In genomic region chr5:151202381-151203139, GRCh38 we compare ENCODE assay signal across 9 cellular contexts. TPM values are rescaled to one million over a fixed set of nuclear protein-coding genes. Genes with fewer than 3 reads are reported as not detected.
A peak's percentile ranks its signal among the peaks of the same experiment; 100 is the strongest.
DNase-seq lines count a peak whose midpoint lies in the region; ATAC-seq and TF ChIP-seq lines count a peak whose summit lies in the region.
"Had no signal": no experiment of that assay in that cellular context is flagged by ENCODE, and none has a peak within 500 bp of the region (broad histone marks: within the 10 kb centered on the region; RNA-seq: fewer than 3 reads in every experiment).

No MANE protein-coding gene starts in this region.

- intact Hi-C loops in posterior cingulate gyrus (cut with DNase I), result no loop called here

- peaks cover 30 to 65% (median 38%) of the 10 kb centered on the region in 4 donors for H3K4me1 Mint-ChIP-seq in CD4-positive, CD25-positive, alpha-beta regulatory T cell

- peak overlapping the region; percentile 78 to 92 (median 85) for H3K27ac Mint-ChIP-seq in CD4-positive, CD25-positive, alpha-beta regulatory T cell
- peak overlapping the region; percentile 68 to 85 for H3K27ac Mint-ChIP-seq in activated naive CD4-positive, alpha-beta T cell treated with anti-CD3 and anti-CD28 coated beads, Interleukin-2, amount 50 U/mL, for 72 hours

- ATAC-seq in CD4-positive, CD25-positive, alpha-beta regulatory T cell (ENCODE audit: low read depth in 2 of 2), result peak; percentile 80 to 90
- ATAC-seq in activated naive CD4-positive, alpha-beta T cell treated with anti-CD3 and anti-CD28 coated beads, Interleukin-2, amount 50 U/mL, for 72 hours, result peak; percentile 99 to 100
- ATAC-seq in lung (ENCODE audit: insufficient read depth, low FRiP score), result no peak
- ATAC-seq in HG02938 (IDR thresholded peaks at IDR 0.05; ENCODE audit: unreplicated experiment), result no peak

- no peak for TF ChIP-seq CTCF in lung (IDR thresholded peaks at IDR 0.05; ENCODE audit: control extremely low read depth, extremely low read depth)

- in situ Hi-C loops in G401 (cut with HindIII; ENCODE audit: low sequenced_read_pairs), result no loop called here

- H3K9me3 Mint-ChIP-seq in CD4-positive, CD25-positive, alpha-beta regulatory T cell, result no peaks in the 10 kb centered on the region
- H3K9me3 Mint-ChIP-seq in activated naive CD4-positive, alpha-beta T cell treated with anti-CD3 and anti-CD28 coated beads, Interleukin-2, amount 50 U/mL, for 72 hours, result no peaks in the 10 kb centered on the region

- H3K4me3 ChIP-seq in CD4-positive, CD25-positive, alpha-beta regulatory T cell (ENCODE audit: low read depth, low read length), result peak overlapping the region; percentile 38
- H3K4me3 ChIP-seq in lung, result no peak overlapping the region

- H3K4me1 ChIP-seq in CD4-positive, CD25-positive, alpha-beta regulatory T cell (ENCODE audit: control insufficient read depth, insufficient read depth, low read length, poor library complexity, severe bottlenecking), result peaks cover 17% of the 10 kb centered on the region
- H3K4me1 ChIP-seq in lung (ENCODE audit: control insufficient read depth in 2 of 2, insufficient read depth in 2 of 2, low read length in 2 of 2), result peaks cover 0 to 5% of the 10 kb centered on the region in 2 donors

- peak overlapping the region in 3 of 4 donors; percentile 26 to 64 (median 60) for H3K4me3 Mint-ChIP-seq in CD4-positive, CD25-positive, alpha-beta regulatory T cell

- peak overlapping the region; percentile 63 for H3K27ac ChIP-seq in CD4-positive, CD25-positive, alpha-beta regulatory T cell (ENCODE audit: insufficient read depth, low read length, poor library complexity, severe bottlenecking)
- peak overlapping the region in 1 of 2 donors; percentile 15 for H3K27ac ChIP-seq in lung (ENCODE audit: low read depth in 1 of 2, low read length in 1 of 2)

- H3K9me3 ChIP-seq in CD4-positive, CD25-positive, alpha-beta regulatory T cell (ENCODE audit: control insufficient read depth in 2 of 2, low read length in 2 of 2), result no peaks in the 10 kb centered on the region
- H3K9me3 ChIP-seq in lung (ENCODE audit: control insufficient read depth in 2 of 2, insufficient read depth in 1 of 2, low read length in 1 of 2), result no peaks in the 10 kb centered on the region

- WGBS in lung, 2 donors, result 45 to 54% methylated on average over 5 of the region's 5 CpGs

- peaks cover 69% of the 10 kb centered on the region for H3K36me3 ChIP-seq in CD4-positive, CD25-positive, alpha-beta regulatory T cell (ENCODE audit: control insufficient read depth, insufficient read depth, low read length)
- H3K36me3 ChIP-seq in lung (ENCODE audit: control insufficient read depth in 2 of 2, insufficient read depth in 2 of 2, low read length in 2 of 2), result peaks cover 15 to 17% of the 10 kb centered on the region in 2 donors

- peak in 1 of 3 donors; percentile 41 for DNase-seq in CD4-positive, CD25-positive, alpha-beta regulatory T cell
- DNase-seq in LHCN-M2 (ENCODE audit: low read depth) (peak; percentile 68), lung (ENCODE audit: low spot score) (peak; percentile 26), posterior cingulate gyrus (no peak), NCI-H187 (lab: John Stamatoyannopoulos, UW) (no peak), G401 (ENCODE audit: low spot score) (no peak)
- DNase-seq in activated naive CD4-positive, alpha-beta T cell treated with anti-CD3 and anti-CD28 coated beads, Interleukin-2, amount 50 U/mL, for 72 hours (ENCODE audit: low spot score in 2 of 2), result peak in 1 of 2 donors; percentile 40
- DNase-seq: MM.1S had no signal

- H3K27me3 ChIP-seq in CD4-positive, CD25-positive, alpha-beta regulatory T cell (ENCODE audit: control insufficient read depth, insufficient read depth, low read length), result no peaks in the 10 kb centered on the region
- no peaks in the 10 kb centered on the region for H3K27me3 ChIP-seq in lung (ENCODE audit: control insufficient read depth, insufficient read depth)

- no peaks in the 10 kb centered on the region for H3K27me3 Mint-ChIP-seq in CD4-positive, CD25-positive, alpha-beta regulatory T cell

- peaks cover 34% of the 10 kb centered on the region for H3K36me3 Mint-ChIP-seq in CD4-positive, CD25-positive, alpha-beta regulatory T cell
- H3K36me3 Mint-ChIP-seq in activated naive CD4-positive, alpha-beta T cell treated with anti-CD3 and anti-CD28 coated beads, Interleukin-2, amount 50 U/mL, for 72 hours, result no peaks in the 10 kb centered on the region

RNA-seq across cellular contexts. Expression of gene CCDC69, which starts 21.3 kb away (rescaled TPM):
- 104 TPM for total RNA-seq in CD4-positive, CD25-positive, alpha-beta regulatory T cell
- polyA plus RNA-seq in CD4-positive, CD25-positive, alpha-beta regulatory T cell, result 10 to 100 TPM; 78.2 to 97.0 (median 87.7) TPM
- total RNA-seq in LHCN-M2 (2014; rRNA removed), result 0.13 and 0.29 TPM in 2 replicates
- polyA plus RNA-seq in LHCN-M2 (2012), result 0.27 TPM
- total RNA-seq in activated naive CD4-positive, alpha-beta T cell treated with anti-CD3 and anti-CD28 coated beads, Interleukin-2, amount 50 U/mL, for 72 hours, result 10 to 100 TPM; 21.0 to 23.8 TPM
- 10 to 100 TPM; 15.4 to 69.0 TPM for total RNA-seq in lung
- polyA plus RNA-seq in lung, result 10 to 100 TPM; 54.7 to 73.6 TPM
- 3.9 and 7.0 TPM in 2 replicates for total RNA-seq in G401 (2014; rRNA removed; shearing (Covaris generic))

RNA-seq across cellular contexts. Expression of gene ANXA6, which starts 45.0 kb away (rescaled TPM):
- total RNA-seq in CD4-positive, CD25-positive, alpha-beta regulatory T cell, result 364 TPM
- 100 to 1,000 TPM; 171 to 329 (median 244) TPM for polyA plus RNA-seq in CD4-positive, CD25-positive, alpha-beta regulatory T cell
- 777 and 795 TPM in 2 replicates for total RNA-seq in LHCN-M2 (2014; rRNA removed)
- polyA plus RNA-seq in LHCN-M2 (2012), result 870 TPM
- 100 to 1,000 TPM; 282 to 356 TPM for total RNA-seq in activated naive CD4-positive, alpha-beta T cell treated with anti-CD3 and anti-CD28 coated beads, Interleukin-2, amount 50 U/mL, for 72 hours
- 100 to 1,000 TPM; 168 to 208 TPM for total RNA-seq in lung
- 100 to 1,000 TPM in 1 of 2 donors, 10 to 100 TPM in 1; 61.4 to 143 TPM for polyA plus RNA-seq in lung
- total RNA-seq in G401 (2014; rRNA removed; shearing (Covaris generic)), result 299 and 371 TPM in 2 replicates

RNA-seq across cellular contexts. Expression of gene GM2A, which starts 50.4 kb away (rescaled TPM):
- total RNA-seq in CD4-positive, CD25-positive, alpha-beta regulatory T cell, result 12.0 TPM
- polyA plus RNA-seq in CD4-positive, CD25-positive, alpha-beta regulatory T cell, result 1 to 10 TPM; 4.7 to 8.7 (median 6.1) TPM
- total RNA-seq in LHCN-M2 (2014; rRNA removed) (27.8 and 29.6 TPM in 2 replicates), lung (10 to 100 TPM; 31.3 to 78.7 TPM)
- polyA plus RNA-seq in LHCN-M2 (2012), result 21.4 TPM
- total RNA-seq in activated naive CD4-positive, alpha-beta T cell treated with anti-CD3 and anti-CD28 coated beads, Interleukin-2, amount 50 U/mL, for 72 hours, result 10 to 100 TPM; 36.8 to 85.2 TPM
- polyA plus RNA-seq in lung, result 10 to 100 TPM; 36.5 to 39.7 TPM
- 35.0 and 39.8 TPM in 2 replicates for total RNA-seq in G401 (2014; rRNA removed; shearing (Covaris generic))

Comparison
In these comparisons a context has a peak if more than half of its experiments do, and no peak if none do; other contexts are left out.
1. ATAC-seq: peak in CD4-positive, CD25-positive, alpha-beta regulatory T cell (2 of 2) and activated naive CD4-positive, alpha-beta T cell treated with anti-CD3 and anti-CD28 coated beads, Interleukin-2, amount 50 U/mL, for 72 hours (2 of 2); none in lung (single experiment) and HG02938 (single experiment).
2. DNase-seq: peak in LHCN-M2 (single experiment) and lung (single experiment); none in posterior cingulate gyrus (0 of 10), NCI-H187 (0 of 2) and G401 (single experiment).